ENCODE assay signal across 8 cellular contexts in genomic region chr17:58249270-58250133, GRCh38. TPM values are rescaled to one million over a fixed set of nuclear protein-coding genes. Genes with fewer than 3 reads are reported as not detected.
A peak's percentile ranks its signal among the peaks of the same experiment; 100 is the strongest.
DNase-seq lines count a peak whose midpoint lies in the region; ATAC-seq and TF ChIP-seq lines count a peak whose summit lies in the region.

No MANE protein-coding gene starts in this region.

- peak overlapping the region; percentile 77 for H3K4me3 Mint-ChIP-seq in activated CD8-positive, alpha-beta T cell treated with anti-CD3 and anti-CD28 coated beads, Interleukin-2, amount 10 ng/mL, durations not matched to agents 7 days and 5 days
- peak overlapping the region; percentile 89 for H3K4me3 Mint-ChIP-seq in memory B cell

- peak; percentile 79 for TF ChIP-seq CTCF in DND-41 (IDR thresholded peaks at IDR 0.05; ENCODE audit: borderline replicate concordance, extremely low read depth, low read length, poor library complexity, severe bottlenecking)

- peak; percentile 82 for ATAC-seq in DND-41 (ENCODE audit: insufficient read depth, low read depth)
- ATAC-seq in HG02885 (IDR thresholded peaks at IDR 0.05; ENCODE audit: poor library complexity, unreplicated experiment): peak; percentile 66
- ATAC-seq in activated CD8-positive, alpha-beta T cell treated with anti-CD3 and anti-CD28 coated beads, Interleukin-2, amount 10 ng/mL, durations not matched to agents 7 days and 5 days: peak; percentile 89
- ATAC-seq in memory B cell (ENCODE audit: low read depth): peak; percentile 93

- H3K9me3 Mint-ChIP-seq in activated CD8-positive, alpha-beta T cell treated with anti-CD3 and anti-CD28 coated beads, Interleukin-2, amount 10 ng/mL, durations not matched to agents 7 days and 5 days (ENCODE audit: insufficient read depth): no peaks in the 10 kb centered on the region
- H3K9me3 Mint-ChIP-seq in memory B cell: no peaks in the 10 kb centered on the region

- H3K9ac ChIP-seq in DND-41 (ENCODE audit: low read depth, low read length): no peak overlapping the region

- no peaks in the 10 kb centered on the region for H3K36me3 Mint-ChIP-seq in activated CD8-positive, alpha-beta T cell treated with anti-CD3 and anti-CD28 coated beads, Interleukin-2, amount 10 ng/mL, durations not matched to agents 7 days and 5 days (ENCODE audit: low read depth)
- no peaks in the 10 kb centered on the region for H3K36me3 Mint-ChIP-seq in memory B cell

- H3K4me1 ChIP-seq in DND-41 (ENCODE audit: insufficient read depth, low read length): no peaks in the 10 kb centered on the region
- peaks cover 11% of the 10 kb centered on the region for H3K4me1 ChIP-seq in effector memory CD4-positive, alpha-beta T cell (ENCODE audit: control insufficient read depth, insufficient read depth, low read length, poor library complexity, severe bottlenecking)

- POLR2A ChIA-PET in activated CD8-positive, alpha-beta T cell treated with anti-CD3 and anti-CD28 coated beads, Interleukin-2, amount 10 ng/mL, durations not matched to agents 7 days and 5 days (lab: Charles Lee): interaction anchor here (1.1 to 1.8 kb wide), 3 partner anchors 31 to 95 kb away, joined by 3 to 10 read pairs (median 3); partner anchors contain the start of gene MKS1

- H3K27ac ChIP-seq in DND-41 (ENCODE audit: low read length): no peak overlapping the region
- H3K27ac ChIP-seq in effector memory CD4-positive, alpha-beta T cell (ENCODE audit: insufficient read depth, low read length, poor library complexity, severe bottlenecking): no peak overlapping the region

- no peak overlapping the region for H2AFZ ChIP-seq in DND-41 (ENCODE audit: low read depth, low read length)

- peaks cover 28% of the 10 kb centered on the region for H3K27me3 Mint-ChIP-seq in activated CD8-positive, alpha-beta T cell treated with anti-CD3 and anti-CD28 coated beads, Interleukin-2, amount 10 ng/mL, durations not matched to agents 7 days and 5 days (ENCODE audit: low read depth)
- H3K27me3 Mint-ChIP-seq in memory B cell: peaks cover 8% of the 10 kb centered on the region

- H3K9me3 ChIP-seq in DND-41 (ENCODE audit: insufficient read depth, low read length, severe bottlenecking): no peaks in the 10 kb centered on the region
- no peaks in the 10 kb centered on the region for H3K9me3 ChIP-seq in effector memory CD4-positive, alpha-beta T cell (ENCODE audit: control insufficient read depth, low read length)

- H3K79me2 ChIP-seq in DND-41 (ENCODE audit: insufficient read depth, low read length): no peaks in the 10 kb centered on the region

- peaks cover 44% of the 10 kb centered on the region for H3K27me3 ChIP-seq in DND-41 (ENCODE audit: insufficient read depth, low read length, poor library complexity)
- peaks cover 5% of the 10 kb centered on the region for H3K27me3 ChIP-seq in effector memory CD4-positive, alpha-beta T cell (replicated peaks; ENCODE audit: control insufficient read depth, insufficient read depth, low read length, poor library complexity, severe bottlenecking)

- CTCF ChIA-PET in activated CD8-positive, alpha-beta T cell treated with anti-CD3 and anti-CD28 coated beads, Interleukin-2, amount 10 ng/mL, durations not matched to agents 7 days and 5 days (lab: Charles Lee): interaction anchor here (0.6 to 3.0 kb wide), 56 partner anchors 8 to 846 kb away, joined by 3 to 24 read pairs (median 4); partner anchors contain the start of genes HSF5, LPO, MKS1 and MPO

- H3K4me1 Mint-ChIP-seq in activated CD8-positive, alpha-beta T cell treated with anti-CD3 and anti-CD28 coated beads, Interleukin-2, amount 10 ng/mL, durations not matched to agents 7 days and 5 days (ENCODE audit: low read depth): peaks cover 32% of the 10 kb centered on the region
- H3K4me1 Mint-ChIP-seq in memory B cell: peaks cover 12% of the 10 kb centered on the region

- H4K20me1 ChIP-seq in DND-41 (ENCODE audit: insufficient read depth, low read length): no peaks in the 10 kb centered on the region; the same call in 1 of the 2 replicates

- no peak overlapping the region for H3K4me2 ChIP-seq in DND-41 (ENCODE audit: insufficient read depth, low read length)

- H3K27ac Mint-ChIP-seq in activated CD8-positive, alpha-beta T cell treated with anti-CD3 and anti-CD28 coated beads, Interleukin-2, amount 10 ng/mL, durations not matched to agents 7 days and 5 days: peak overlapping the region; percentile 41
- H3K27ac Mint-ChIP-seq in memory B cell: no peak overlapping the region

- no peaks in the 10 kb centered on the region for H3K36me3 ChIP-seq in DND-41 (ENCODE audit: insufficient read depth, low read length)
- no peaks in the 10 kb centered on the region for H3K36me3 ChIP-seq in effector memory CD4-positive, alpha-beta T cell (ENCODE audit: control insufficient read depth, insufficient read depth, low read length)

- H3K4me3 ChIP-seq in DND-41 (ENCODE audit: low read depth in 1 of 2, low read length in 2 of 2): no peak overlapping the region
- H3K4me3 ChIP-seq in effector memory CD4-positive, alpha-beta T cell (ENCODE audit: insufficient read depth, low read depth, low read length, poor library complexity, severe bottlenecking): peak overlapping the region; percentile 79

- DNase-seq in DND-41: peak; percentile 54
- peak; percentile 0 for DNase-seq in NCI-H446 treated with DMSO at 0.1 percent for 48 hours (lab: John Stamatoyannopoulos, UW)
- DNase-seq in activated CD8-positive, alpha-beta T cell treated with anti-CD3 and anti-CD28 coated beads, Interleukin-2, amount 10 ng/mL, durations not matched to agents 7 days and 5 days: peak; percentile 79
- peak; percentile 47 to 56 (median 50) for DNase-seq in effector memory CD4-positive, alpha-beta T cell
- peak; percentile 82 to 92 for DNase-seq in memory B cell (ENCODE audit: low spot score in 2 of 2)
- peak; percentile 49 for DNase-seq in stimulated activated CD8-positive, alpha-beta memory T cell treated with anti-CD3 and anti-CD28 coated beads, Interleukin-12 subunit alpha, Interleukin-12 subunit beta, amount 100 ng/mL, for 1 hour (ENCODE audit: low read depth)
- no peak for DNase-seq in NCI-H187 treated with DMSO at 0.1 percent for 48 hours (lab: John Stamatoyannopoulos, UW)

RNA-seq across cellular contexts. Expression of gene LPO, which starts 11.1 kb away (rescaled TPM):
- total RNA-seq in activated CD8-positive, alpha-beta T cell treated with anti-CD3 and anti-CD28 coated beads, Interleukin-2, amount 10 ng/mL, durations not matched to agents 7 days and 5 days: not detected

RNA-seq across cellular contexts. Expression of gene MKS1, which starts 30.4 kb away (rescaled TPM):
- total RNA-seq in activated CD8-positive, alpha-beta T cell treated with anti-CD3 and anti-CD28 coated beads, Interleukin-2, amount 10 ng/mL, durations not matched to agents 7 days and 5 days: 10 to 100 TPM; 16.1 to 17.6 TPM

RNA-seq across cellular contexts. Expression of gene MPO, which starts 31.2 kb away (rescaled TPM):
- total RNA-seq in activated CD8-positive, alpha-beta T cell treated with anti-CD3 and anti-CD28 coated beads, Interleukin-2, amount 10 ng/mL, durations not matched to agents 7 days and 5 days: not detected

RNA-seq across cellular contexts. Expression of gene EPX, which starts 57.0 kb away (rescaled TPM):
- total RNA-seq in activated CD8-positive, alpha-beta T cell treated with anti-CD3 and anti-CD28 coated beads, Interleukin-2, amount 10 ng/mL, durations not matched to agents 7 days and 5 days: not detected
